In the genomic region with DNA sequence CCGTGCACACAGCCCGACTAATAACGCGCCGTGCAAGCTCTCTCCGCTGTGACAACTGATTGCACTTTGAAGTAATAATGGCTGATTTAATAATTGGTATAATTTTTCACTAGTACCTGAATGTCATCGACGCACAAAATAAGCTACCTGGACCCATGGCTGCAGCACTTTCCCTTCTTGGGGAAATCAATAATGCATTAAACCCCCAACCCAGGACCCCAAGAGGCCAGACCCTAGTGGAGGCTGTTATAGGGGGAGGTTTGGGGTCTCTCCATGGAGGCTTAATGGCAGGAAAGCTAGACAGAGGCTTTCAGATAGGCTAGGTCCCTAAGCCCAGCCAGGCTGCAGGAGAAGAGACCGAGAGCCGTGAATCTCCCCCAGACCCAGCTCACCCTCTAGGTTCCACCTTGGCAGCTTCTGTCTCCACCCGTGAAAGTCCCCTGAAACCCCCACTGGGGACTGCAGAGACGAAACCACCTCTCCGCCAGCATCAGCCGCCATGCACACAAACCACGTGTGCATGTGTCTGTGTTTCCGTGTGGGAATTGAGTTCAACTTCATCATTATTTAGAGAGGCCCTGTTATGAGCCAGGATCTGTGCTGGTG, we compare ENCODE assay signal across 13 cellular contexts.
DNase-seq lines count a peak whose midpoint lies in the region; ATAC-seq and TF ChIP-seq lines count a peak whose summit lies in the region.
"Had no signal": no experiment of that assay in that cellular context is flagged by ENCODE, and none has a peak within 500 bp of the region (broad histone marks: within the 10 kb centered on the region; RNA-seq: fewer than 3 reads in every experiment).

No MANE protein-coding gene starts in this region.

- no peak overlapping the region for H3K4me2 ChIP-seq in PC-3 (ENCODE audit: low read length)
- H3K4me2 ChIP-seq: A549 had no signal

- no peaks in the 10 kb centered on the region for H3K9me2 ChIP-seq in PC-3 (replicated peaks; ENCODE audit: low read length)

- WGBS in endodermal cell (ENCODE audit: insufficient coverage in 1 of 2, insufficient read length in 1 of 2), 2 experiments, result 67 to 79% methylated on average over 7 to 15 of the region's 16 CpGs

- CTCF ChIA-PET in PC-3 (lab: Charles Lee), result no interaction called here

- peak; percentile 43 for DNase-seq in cardiac septum (ENCODE audit: low spot score)
- no peak for DNase-seq in right atrium auricular region (ENCODE audit: low spot score)
- no peak for DNase-seq in endodermal cell
- peak; percentile 30 for DNase-seq in posterior vena cava (ENCODE audit: low spot score)
- no peak for DNase-seq in activated effector memory CD4-positive, alpha-beta T cell treated with anti-CD3 and anti-CD28 coated beads, Interleukin-2, amount 50 U/mL, for 16 hours
- no peak for DNase-seq in left colon
- no peak for DNase-seq in PC-3
- DNase-seq: CD4-positive, CD25-positive, alpha-beta regulatory T cell; GM23248; NCI-H2029; NCI-H82 had no signal

- H3K4me3 ChIP-seq in right atrium auricular region (no peak overlapping the region), endodermal cell (ENCODE audit: low read length) (no peak overlapping the region), PC-3 (ENCODE audit: low read length) (no peak overlapping the region)
- H3K4me3 ChIP-seq: A549, GM23248 had no signal

- no peaks in the 10 kb centered on the region for H4K20me1 ChIP-seq in PC-3 (ENCODE audit: low read length)

- ATAC-seq in left colon (no peak), PC-3 (no peak), HG03354 (IDR thresholded peaks at IDR 0.05; ENCODE audit: poor library complexity, severe bottlenecking, unreplicated experiment) (no peak)
- ATAC-seq: A549 had no signal

- no peak overlapping the region for H3K27ac Mint-ChIP-seq in endodermal cell
- H3K27ac Mint-ChIP-seq: CD4-positive, CD25-positive, alpha-beta regulatory T cell had no signal

- no peak overlapping the region for H3K4me3 Mint-ChIP-seq in endodermal cell
- H3K4me3 Mint-ChIP-seq: CD4-positive, CD25-positive, alpha-beta regulatory T cell had no signal

- intact Hi-C loops in cardiac septum (cut with DNase I), result no loop called here
- intact Hi-C loops in posterior vena cava (cut with DNase I), result no loop called here
- intact Hi-C loops in left colon (cut with DNase I, micrococcal nuclease), result no loop called here
- intact Hi-C loops in PC-3 (cut with micrococcal nuclease), result no loop called here

- H3K36me3 Mint-ChIP-seq in endodermal cell (ENCODE audit: low read depth), result no peaks in the 10 kb centered on the region
- H3K36me3 Mint-ChIP-seq: CD4-positive, CD25-positive, alpha-beta regulatory T cell had no signal

- H2AFZ ChIP-seq in PC-3 (ENCODE audit: low read length), result no peak overlapping the region
- H2AFZ ChIP-seq: GM23248 had no signal

- TF ChIP-seq CTCF in right atrium auricular region (IDR thresholded peaks at IDR 0.05), result no peak
- no peak for TF ChIP-seq CTCF in endodermal cell (conservative IDR thresholded peaks at IDR 0.05)
- no peak for TF ChIP-seq CTCF in PC-3 (conservative IDR thresholded peaks at IDR 0.05; ENCODE audit: low read depth, low read length)

- H3K36me3 ChIP-seq in right atrium auricular region, result no peaks in the 10 kb centered on the region
- no peaks in the 10 kb centered on the region for H3K36me3 ChIP-seq in endodermal cell (ENCODE audit: control insufficient read depth, insufficient read depth, low read length)
- H3K36me3 ChIP-seq in PC-3 (ENCODE audit: low read depth, low read length), result no peaks in the 10 kb centered on the region

- no peaks in the 10 kb centered on the region for H3K79me2 ChIP-seq in PC-3 (ENCODE audit: low read length)

- H3K9me3 ChIP-seq in right atrium auricular region, result no peaks in the 10 kb centered on the region
- H3K9me3 ChIP-seq in endodermal cell (ENCODE audit: control insufficient read depth, low read length), result no peaks in the 10 kb centered on the region
- no peaks in the 10 kb centered on the region for H3K9me3 ChIP-seq in PC-3 (ENCODE audit: low read length)
- H3K9me3 ChIP-seq: A549 had no signal

- H3K4me1 Mint-ChIP-seq in endodermal cell, result peaks cover 11% of the 10 kb centered on the region
- H3K4me1 Mint-ChIP-seq: CD4-positive, CD25-positive, alpha-beta regulatory T cell had no signal

- no peak overlapping the region for H3K27ac ChIP-seq in right atrium auricular region
- peak overlapping the region; percentile 64 for H3K27ac ChIP-seq in endodermal cell (ENCODE audit: low read depth, low read length)
- H3K27ac ChIP-seq in PC-3 (ENCODE audit: low read length), result no peak overlapping the region
- H3K27ac ChIP-seq: A549, GM23248 had no signal

- H3K27me3 ChIP-seq in right atrium auricular region (no peaks in the 10 kb centered on the region), endodermal cell (ENCODE audit: control insufficient read depth, insufficient read depth, low read length, poor library complexity, severe bottlenecking) (no peaks in the 10 kb centered on the region), PC-3 (ENCODE audit: low read length) (no peaks in the 10 kb centered on the region)

- H3K9ac ChIP-seq in endodermal cell (ENCODE audit: extremely low read depth, low read length, poor library complexity, severe bottlenecking), result no peak overlapping the region
- no peak overlapping the region for H3K9ac ChIP-seq in PC-3 (ENCODE audit: low read length)
- H3K9ac ChIP-seq: GM23248 had no signal

- POLR2A ChIA-PET in PC-3 (lab: Charles Lee; ENCODE audit: unreplicated experiment), result no interaction called here

- H3K4me1 ChIP-seq in right atrium auricular region (no peaks in the 10 kb centered on the region), endodermal cell (ENCODE audit: control insufficient read depth, insufficient read depth, low read length) (no peaks in the 10 kb centered on the region), PC-3 (ENCODE audit: insufficient read depth, low read length) (no peaks in the 10 kb centered on the region)
- H3K4me1 ChIP-seq: A549 had no signal

- H3K9me3 Mint-ChIP-seq in endodermal cell, result no peaks in the 10 kb centered on the region

- H3F3A ChIP-seq in PC-3 (ENCODE audit: low read length, unreplicated experiment), result no peaks in the 10 kb centered on the region

- peaks cover 14% of the 10 kb centered on the region for H3K27me3 Mint-ChIP-seq in endodermal cell (ENCODE audit: insufficient read depth)
- H3K27me3 Mint-ChIP-seq: CD4-positive, CD25-positive, alpha-beta regulatory T cell had no signal

- BruUV-seq in PC-3 (replicated peaks; lab: Mats Ljungman, UMichigan), result no TSS peak

Comparison
In these comparisons a context has a peak if more than half of its experiments do, and no peak if none do; other contexts are left out.
1. DNase-seq: peak in cardiac septum (single experiment) and posterior vena cava (single experiment); none in right atrium auricular region (single experiment), endodermal cell (single experiment), activated effector memory CD4-positive, alpha-beta T cell treated with anti-CD3 and anti-CD28 coated beads, Interleukin-2, amount 50 U/mL, for 16 hours (single experiment), left colon (0 of 2) and PC-3 (single experiment).